Comparison of ENCODE assay signal across 10 cellular contexts in genomic region chr7:2357165-2357564, GRCh38. TPM values are rescaled to one million over a fixed set of nuclear protein-coding genes. Genes with fewer than 3 reads are reported as not detected.
DNase-seq lines count a peak whose midpoint lies in the region; ATAC-seq and TF ChIP-seq lines count a peak whose summit lies in the region.
"Had no signal": no experiment of that assay in that cellular context is flagged by ENCODE, and none has a peak within 500 bp of the region (broad histone marks: within the 10 kb centered on the region; RNA-seq: fewer than 3 reads in every experiment).

No MANE protein-coding gene starts in this region.

- peaks cover 25% of the 10 kb centered on the region for H3K4me1 Mint-ChIP-seq in Calu3 (ENCODE audit: low read depth, unreplicated experiment)
- peaks cover 10 to 35% (median 34%) of the 10 kb centered on the region in 3 donors for H3K4me1 Mint-ChIP-seq in IgD-negative memory B cell
- H3K4me1 Mint-ChIP-seq in nephron progenitor cell = peaks cover 54% of the 10 kb centered on the region

- H3K9me3 ChIP-seq in adipocyte (ENCODE audit: control insufficient read depth, low read length) = no peaks in the 10 kb centered on the region
- no peaks in the 10 kb centered on the region for H3K9me3 ChIP-seq in A673 (ENCODE audit: low read depth, low read length, poor library complexity, severe bottlenecking)

- H3K27me3 ChIP-seq in adipocyte (replicated peaks; ENCODE audit: control insufficient read depth, insufficient read depth, low read length) = no peaks in the 10 kb centered on the region
- H3K27me3 ChIP-seq in dorsolateral prefrontal cortex = no peaks in the 10 kb centered on the region
- no peaks in the 10 kb centered on the region for H3K27me3 ChIP-seq in A673 (replicated peaks; ENCODE audit: insufficient read depth, low read depth, low read length, poor library complexity)

- H3K4me1 ChIP-seq in adipocyte (ENCODE audit: control insufficient read depth, insufficient read depth, low read length) = peaks cover 38% of the 10 kb centered on the region
- peaks cover 48% of the 10 kb centered on the region for H3K4me1 ChIP-seq in A673 (ENCODE audit: insufficient read depth, low read length, poor library complexity, severe bottlenecking)

- no peak overlapping the region for H3K27ac Mint-ChIP-seq in Calu3 (ENCODE audit: unreplicated experiment)
- peak overlapping the region in 1 of 3 donors; percentile 1 for H3K27ac Mint-ChIP-seq in IgD-negative memory B cell
- peak overlapping the region; percentile 87 for H3K27ac Mint-ChIP-seq in nephron progenitor cell

- H3K4me3 ChIP-seq in adipocyte (ENCODE audit: low read length) = peak overlapping the region; percentile 97
- H3K4me3 ChIP-seq in dorsolateral prefrontal cortex = peak overlapping the region in 3 of 59 donors; percentile 17 to 85 (median 82)
- H3K4me3 ChIP-seq in A673 (ENCODE audit: low read depth, low read length, poor library complexity, severe bottlenecking) = no peak overlapping the region

- CTCF ChIA-PET in Calu3 (lab: Charles Lee) (interaction anchor here (0.6 kb wide), 1 partner anchor 338 kb away, joined by 5 read pairs; no protein-coding TSS in a partner anchor), A673 (lab: Charles Lee) (no interaction called here)

- POLR2A ChIA-PET in A673 (lab: Charles Lee; ENCODE audit: low non-redundant PET) = no interaction called here

- H3K36me3 Mint-ChIP-seq in Calu3 (ENCODE audit: insufficient read depth, unreplicated experiment) = peaks cover 95% of the 10 kb centered on the region
- no peaks in the 10 kb centered on the region for H3K36me3 Mint-ChIP-seq in IgD-negative memory B cell
- peaks cover 27% of the 10 kb centered on the region for H3K36me3 Mint-ChIP-seq in nephron progenitor cell (ENCODE audit: low read depth)

- H3K9me3 Mint-ChIP-seq in Calu3 (ENCODE audit: low read depth, unreplicated experiment) = no peaks in the 10 kb centered on the region
- no peaks in the 10 kb centered on the region for H3K9me3 Mint-ChIP-seq in IgD-negative memory B cell
- peaks cover 2% of the 10 kb centered on the region for H3K9me3 Mint-ChIP-seq in nephron progenitor cell

- H3K36me3 ChIP-seq in adipocyte (ENCODE audit: control insufficient read depth, insufficient read depth, low read length, severe bottlenecking) (peaks cover 14% of the 10 kb centered on the region), A673 (ENCODE audit: insufficient read depth, low read length, poor library complexity, severe bottlenecking) (peaks cover 50% of the 10 kb centered on the region)

- H3K4me3 Mint-ChIP-seq in Calu3 (ENCODE audit: low read depth, unreplicated experiment) = peak overlapping the region; percentile 51
- peak overlapping the region; percentile 33 to 93 (median 36) for H3K4me3 Mint-ChIP-seq in IgD-negative memory B cell
- H3K4me3 Mint-ChIP-seq in nephron progenitor cell = peak overlapping the region; percentile 86

- BruUV-seq in Calu3 (replicated peaks; lab: Mats Ljungman, UMichigan) (no TSS peak), A673 (replicated peaks; lab: Mats Ljungman, UMichigan) (no TSS peak)

- H3K9ac ChIP-seq in adipocyte (ENCODE audit: low read length) = peak overlapping the region; percentile 35

- no peak for TF ChIP-seq CTCF in Calu3 (IDR thresholded peaks at IDR 0.05; ENCODE audit: unreplicated experiment)
- TF ChIP-seq CTCF in nephron progenitor cell (IDR thresholded peaks at IDR 0.05) = no peak
- TF ChIP-seq CTCF in dorsolateral prefrontal cortex (IDR thresholded peaks at IDR 0.05 in 54 of 56, conservative IDR thresholded peaks at IDR 0.05 in 2 of 56; ENCODE audit: low read depth in 1 of 56, partially characterized antibody in 56 of 56) = no peak
- no peak for TF ChIP-seq CTCF in A673 (conservative IDR thresholded peaks at IDR 0.05; ENCODE audit: low read depth, low read length)

- H3K27me3 Mint-ChIP-seq in Calu3 (ENCODE audit: unreplicated experiment) (no peaks in the 10 kb centered on the region), IgD-negative memory B cell (no peaks in the 10 kb centered on the region), nephron progenitor cell (ENCODE audit: low read depth, poor library complexity) (peaks cover 8% of the 10 kb centered on the region)

- intact Hi-C loops in Calu3 (cut with micrococcal nuclease; ENCODE audit: unreplicated experiment) (no loop called here), dorsolateral prefrontal cortex (cut with DNase I) (loop anchor here in 1 of 2 donors (2.0 to 10.0 kb wide), 2 partner anchors 46 to 782 kb away; partner anchors contain the start of genes CHST12 and PSMG3), A673 (cut with micrococcal nuclease; ENCODE audit: unreplicated experiment) (loop anchor here (10.0 kb wide), 2 partner anchors 692 to 782 kb away; partner anchors contain the start of gene PSMG3)

- H3K27ac ChIP-seq in dorsolateral prefrontal cortex = peak overlapping the region in 1 of 59 donors; percentile 4
- H3K27ac ChIP-seq in A673 (ENCODE audit: low read depth, low read length, poor library complexity, severe bottlenecking) = no peak overlapping the region
- H3K27ac ChIP-seq: skin epidermis had no signal

- ATAC-seq in GM21526 (IDR thresholded peaks at IDR 0.05; ENCODE audit: low FRiP score, unreplicated experiment) = no peak
- ATAC-seq: left ventricle myocardium superior had no signal

- no peak for DNase-seq in Calu3
- peak; percentile 5 for DNase-seq in adipocyte (ENCODE audit: low read depth)
- DNase-seq in nephron progenitor cell = no peak
- DNase-seq in dorsolateral prefrontal cortex = no peak
- DNase-seq in NCI-H446 treated with DMSO at 0.1 percent for 48 hours (lab: John Stamatoyannopoulos, UW) = no peak
- DNase-seq in A673 (ENCODE audit: low spot score) = no peak
- DNase-seq: left ventricle myocardium superior had no signal

RNA-seq across cellular contexts. Expression of gene EIF3B, which starts 2.5 kb away (rescaled TPM):
- total RNA-seq in Calu3 (2022) (333 and 347 TPM in 2 replicates), dorsolateral prefrontal cortex (10 to 100 TPM; 59.7 to 91.4 (median 71.8) TPM), A673 (2021) (356 and 364 TPM in 2 replicates)
- polyA plus RNA-seq in IgD-negative memory B cell = 84.4 TPM

RNA-seq across cellular contexts. Expression of gene SNX8, which starts 42.9 kb away (rescaled TPM):
- total RNA-seq in Calu3 (2022) = 57.0 and 70.3 TPM in 2 replicates
- 61.3 TPM for polyA plus RNA-seq in IgD-negative memory B cell
- 10 to 100 TPM; 18.8 to 54.8 (median 30.8) TPM for total RNA-seq in dorsolateral prefrontal cortex
- 42.9 and 52.1 TPM in 2 replicates for total RNA-seq in A673 (2021)

RNA-seq across cellular contexts. Expression of gene CHST12, which starts 46.2 kb away (rescaled TPM):
- total RNA-seq in Calu3 (2022) (19.9 and 21.2 TPM in 2 replicates), dorsolateral prefrontal cortex (10 to 100 TPM; 19.5 to 66.3 (median 29.6) TPM), A673 (2021) (19.7 and 21.8 TPM in 2 replicates)
- 24.9 TPM for polyA plus RNA-seq in IgD-negative memory B cell

Comparison
In these comparisons a context has a peak if more than half of its experiments do, and no peak if none do; other contexts are left out.
1. H3K4me3 Mint-ChIP-seq: peak in every context shown above with its lines; median percentile 86 in nephron progenitor cell; 51 in Calu3; 36 in IgD-negative memory B cell.